29 cellular contexts compared by ENCODE assay signal in genomic region chr13:82147526-82147925, GRCh38.
"Had no signal": no experiment of that assay in that cellular context is flagged by ENCODE, and none has a peak within 500 bp of the region (broad histone marks: within the 10 kb centered on the region; RNA-seq: fewer than 3 reads in every experiment).

No MANE protein-coding gene starts in this region.

- H3K36me3 ChIP-seq: heart right ventricle, left lung, lower lobe of right lung, right atrium auricular region, uterus, WERI-Rb-1 had no signal

- H3K27ac ChIP-seq: heart right ventricle, left lung, lower lobe of right lung, right atrium auricular region, uterus, WERI-Rb-1 had no signal

- H3K36me3 Mint-ChIP-seq: activated CD4-positive, alpha-beta memory T cell treated with anti-CD3 and anti-CD28 coated beads for 36 hours; activated naive CD4-positive, alpha-beta T cell treated with anti-CD3 and anti-CD28 coated beads, Interleukin-2, amount 50 U/mL, for 72 hours; brain; natural killer cell treated with Interleukin-12 subunit alpha and Interleukin-12 subunit beta and Interleukin-15 and Interleukin-18, amount 100 ng/mL, for 72 hours; stimulated activated memory B cell treated with anti-CD40 and anti-IgM and Interleukin-4, amounts not matched to agents 10 μg/mL and 1 μg/mL and 100 μg/mL, for 72 hours; type B pancreatic cell had no signal

- H3K4me1 Mint-ChIP-seq: activated CD4-positive, alpha-beta T cell treated with anti-CD3 and anti-CD28 coated beads, Interleukin-2, amount 10 ng/mL, durations not matched to agents 24 days and 14 days; activated T-helper 17 cell treated with anti-CD3 and anti-CD28 coated beads, Interleukin-2, amount 50 U/mL, for 72 hours; brain; stimulated activated memory B cell treated with anti-CD40 and anti-IgM and Interleukin-4, amounts not matched to agents 10 μg/mL and 1 μg/mL and 100 μg/mL, for 72 hours; stimulated activated naive CD8-positive, alpha-beta T cell treated with anti-CD3 and anti-CD28 coated beads, Interleukin-15, amount 100 ng/mL, for 72 hours had no signal

- ATAC-seq: activated naive CD4-positive, alpha-beta T cell treated with anti-CD3 and anti-CD28 coated beads, Interleukin-2, amount 50 U/mL, for 72 hours; activated T-cell treated with anti-CD3 and anti-CD28 coated beads, Interleukin-2, amount 50 U/mL, for 4 hours; activated T-helper 17 cell treated with anti-CD3 and anti-CD28 coated beads, Interleukin-2, amount 50 U/mL, for 72 hours; esophagus mucosa; heart right ventricle; left lung; lower lobe of right lung; natural killer cell treated with Interleukin-12 subunit alpha and Interleukin-12 subunit beta and Interleukin-15 and Interleukin-18, amount 100 ng/mL, for 72 hours; stimulated activated memory B cell treated with anti-CD40 and anti-IgM and Interleukin-4, amounts not matched to agents 10 μg/mL and 1 μg/mL and 100 μg/mL, for 72 hours; stimulated activated naive CD8-positive, alpha-beta T cell treated with anti-CD3 and anti-CD28 coated beads, Interleukin-15, amount 100 ng/mL, for 72 hours had no signal

- H3K9me3 ChIP-seq: lower lobe of right lung, right atrium auricular region, uterus had no signal

- H3K4me1 ChIP-seq: heart right ventricle, left lung, lower lobe of right lung, right atrium auricular region, uterus had no signal

- H3K27ac Mint-ChIP-seq: activated CD4-positive, alpha-beta memory T cell treated with anti-CD3 and anti-CD28 coated beads for 36 hours; activated CD4-positive, alpha-beta T cell treated with anti-CD3 and anti-CD28 coated beads, Interleukin-2, amount 10 ng/mL, durations not matched to agents 24 days and 14 days; activated naive CD4-positive, alpha-beta T cell treated with anti-CD3 and anti-CD28 coated beads, Interleukin-2, amount 50 U/mL, for 72 hours; activated T-helper 17 cell treated with anti-CD3 and anti-CD28 coated beads, Interleukin-2, amount 50 U/mL, for 72 hours; brain; natural killer cell treated with Interleukin-12 subunit alpha and Interleukin-12 subunit beta and Interleukin-15 and Interleukin-18, amount 100 ng/mL, for 72 hours; stimulated activated memory B cell treated with anti-CD40 and anti-IgM and Interleukin-4, amounts not matched to agents 10 μg/mL and 1 μg/mL and 100 μg/mL, for 72 hours; type B pancreatic cell had no signal

- DNase-seq: activated CD4-positive, alpha-beta memory T cell treated with anti-CD3 and anti-CD28 coated beads for 36 hours; activated CD4-positive, alpha-beta T cell treated with anti-CD3 and anti-CD28 coated beads, Interleukin-2, amount 10 ng/mL, durations not matched to agents 24 days and 14 days; activated CD4-positive, CD25-positive, alpha-beta regulatory T cell treated with anti-CD3 and anti-CD28 coated beads, Interleukin-2, amount 50 U/mL, for 72 hours; activated CD8-positive, alpha-beta memory T cell treated with anti-CD3 and anti-CD28 coated beads, Interleukin-2, amount 50 U/mL, for 48 hours; activated T-cell treated with anti-CD3 and anti-CD28 coated beads, Interleukin-2, amount 50 U/mL, for 4 hours; aorta; caudate nucleus; foreskin melanocyte; heart right ventricle; left lung; lower lobe of right lung; mesendoderm; stimulated activated CD4-positive, alpha-beta T cell treated with anti-CD3 and anti-CD28 coated beads, Interleukin-1b, Interleukin-23, amount 100 ng/mL, for 48 hours; stimulated activated CD4-positive, alpha-beta T cell treated with anti-CD3 and anti-CD28 coated beads, Interleukin-4, amount 100 ng/mL, for 4 hours; stimulated activated CD8-positive, alpha-beta memory T cell treated with anti-CD3 and anti-CD28 coated beads, Interleukin-4, amount 100 ng/mL, for 48 hours; stimulated activated naive CD8-positive, alpha-beta T cell treated with anti-CD3 and anti-CD28 coated beads, Interleukin-15, amount 100 ng/mL, for 72 hours; substantia nigra; T-helper 1 cell; uterus; WERI-Rb-1 had no signal

- H3K4me3 ChIP-seq: heart right ventricle, left lung, lower lobe of right lung, right atrium auricular region, smooth muscle cell, uterus had no signal

- H3K27me3 ChIP-seq: heart right ventricle, left lung, right atrium auricular region, uterus had no signal

- H3K9me3 Mint-ChIP-seq: activated CD4-positive, alpha-beta T cell treated with anti-CD3 and anti-CD28 coated beads, Interleukin-2, amount 10 ng/mL, durations not matched to agents 24 days and 14 days; activated T-cell treated with anti-CD3 and anti-CD28 coated beads, Interleukin-2, amount 50 U/mL, for 4 hours; brain; stimulated activated memory B cell treated with anti-CD40 and anti-IgM and Interleukin-4, amounts not matched to agents 10 μg/mL and 1 μg/mL and 100 μg/mL, for 72 hours; type B pancreatic cell had no signal

- H3K4me3 Mint-ChIP-seq: activated CD4-positive, alpha-beta memory T cell treated with anti-CD3 and anti-CD28 coated beads for 36 hours; activated CD4-positive, alpha-beta T cell treated with anti-CD3 and anti-CD28 coated beads, Interleukin-2, amount 10 ng/mL, durations not matched to agents 24 days and 14 days; activated T-cell treated with anti-CD3 and anti-CD28 coated beads, Interleukin-2, amount 50 U/mL, for 4 hours; activated T-helper 17 cell treated with anti-CD3 and anti-CD28 coated beads, Interleukin-2, amount 50 U/mL, for 72 hours; brain; natural killer cell treated with Interleukin-12 subunit alpha and Interleukin-12 subunit beta and Interleukin-15 and Interleukin-18, amount 100 ng/mL, for 72 hours; stimulated activated memory B cell treated with anti-CD40 and anti-IgM and Interleukin-4, amounts not matched to agents 10 μg/mL and 1 μg/mL and 100 μg/mL, for 72 hours; stimulated activated naive CD8-positive, alpha-beta T cell treated with anti-CD3 and anti-CD28 coated beads, Interleukin-15, amount 100 ng/mL, for 72 hours; type B pancreatic cell had no signal

- H3K27me3 Mint-ChIP-seq: activated CD4-positive, alpha-beta memory T cell treated with anti-CD3 and anti-CD28 coated beads for 36 hours; activated CD4-positive, alpha-beta T cell treated with anti-CD3 and anti-CD28 coated beads, Interleukin-2, amount 10 ng/mL, durations not matched to agents 24 days and 14 days; activated T-helper 17 cell treated with anti-CD3 and anti-CD28 coated beads, Interleukin-2, amount 50 U/mL, for 72 hours; natural killer cell treated with Interleukin-12 subunit alpha and Interleukin-12 subunit beta and Interleukin-15 and Interleukin-18, amount 100 ng/mL, for 72 hours; stimulated activated memory B cell treated with anti-CD40 and anti-IgM and Interleukin-4, amounts not matched to agents 10 μg/mL and 1 μg/mL and 100 μg/mL, for 72 hours; stimulated activated naive CD8-positive, alpha-beta T cell treated with anti-CD3 and anti-CD28 coated beads, Interleukin-15, amount 100 ng/mL, for 72 hours; type B pancreatic cell had no signal
